13 cellular contexts compared by ENCODE assay signal in genomic region chr22:28027453-28028448, GRCh38.
DNase-seq lines count a peak whose midpoint lies in the region; ATAC-seq and TF ChIP-seq lines count a peak whose summit lies in the region.
"Had no signal": no experiment of that assay in that cellular context is flagged by ENCODE, and none has a peak within 500 bp of the region (broad histone marks: within the 10 kb centered on the region; RNA-seq: fewer than 3 reads in every experiment).

No MANE protein-coding gene starts in this region.

- no peak overlapping the region for H3K27ac Mint-ChIP-seq in CD8-positive, alpha-beta memory T cell
- H3K27ac Mint-ChIP-seq: activated naive CD8-positive, alpha-beta T cell treated with anti-CD3 and anti-CD28 coated beads, Interleukin-2, amount 10 ng/mL, durations not matched to agents 7 days and 5 days had no signal

- peak overlapping the region in 1 of 2 experiments; percentile 79; a peak in 2 of 4 replicates for H3K27ac ChIP-seq in SK-N-SH (ENCODE audit: low read depth in 2 of 2, low read length in 1 of 2)
- H3K27ac ChIP-seq in neural cell (ENCODE audit: low read length): peak overlapping the region; percentile 72
- H3K27ac ChIP-seq in transverse colon: peak overlapping the region in 3 of 4 donors; percentile 13 to 43 (median 25)
- H3K27ac ChIP-seq in CD8-positive, alpha-beta memory T cell (ENCODE audit: low read depth, low read length): no peak overlapping the region

- H3K4me2 ChIP-seq in SK-N-SH: no peak overlapping the region
- no peak overlapping the region for H3K4me2 ChIP-seq in neural cell (ENCODE audit: low read length)

- CTCF ChIA-PET in SK-N-SH (lab: Yijun Ruan, JAX): interaction anchor here (0.6 to 4.4 kb wide), 7 partner anchors 9 to 802 kb away, joined by 3 to 39 read pairs (median 6); no protein-coding TSS in a partner anchor
- CTCF ChIA-PET in CD8-positive, alpha-beta memory T cell (lab: Charles Lee): interaction anchor here (1.0 kb wide), 1 partner anchor 9 kb away, joined by 3 read pairs; no protein-coding TSS in a partner anchor

- H3K9ac ChIP-seq in SK-N-SH (no peak overlapping the region), neural cell (ENCODE audit: low read length) (no peak overlapping the region)

- WGBS in SK-N-SH (ENCODE audit: low lambda C conversion rate): 95% methylated on average over 11 of the region's 13 CpGs
- 29 to 71% methylated on average over 5 to 13 of the region's 13 CpGs for WGBS in transverse colon (ENCODE audit: low coverage in 1 of 2), 2 donors

- H3K27me3 ChIP-seq in SK-N-SH (ENCODE audit: insufficient read depth) (no peaks in the 10 kb centered on the region), neural cell (ENCODE audit: insufficient read depth, low read depth, low read length) (no peaks in the 10 kb centered on the region), transverse colon (no peaks in the 10 kb centered on the region)
- no peaks in the 10 kb centered on the region for H3K27me3 ChIP-seq in CD8-positive, alpha-beta memory T cell (ENCODE audit: insufficient read depth, low read length, poor library complexity, severe bottlenecking)

- peak in 1 of 2 experiments; percentile 67; a peak in 1 of 4 replicates for TF ChIP-seq EP300 in SK-N-SH (IDR thresholded peaks at IDR 0.05; ENCODE audit: borderline replicate concordance in 1 of 2, low read depth in 1 of 2, low read length in 1 of 2)
- TF ChIP-seq EP300 in neural cell (conservative IDR thresholded peaks at IDR 0.05; ENCODE audit: poor library complexity, severe bottlenecking): no peak
- no peak for TF ChIP-seq EP300 in transverse colon (IDR thresholded peaks at IDR 0.05; ENCODE audit: low read depth)

- no peaks in the 10 kb centered on the region for H3K9me3 ChIP-seq in SK-N-SH
- H3K9me3 ChIP-seq in neural cell (ENCODE audit: low read length): no peaks in the 10 kb centered on the region
- H3K9me3 ChIP-seq in transverse colon: no peaks in the 10 kb centered on the region
- no peaks in the 10 kb centered on the region for H3K9me3 ChIP-seq in CD8-positive, alpha-beta memory T cell (ENCODE audit: low read length)

- DNase-seq in SK-N-SH: peak; percentile 52
- DNase-seq in fibroblast of the aortic adventitia (ENCODE audit: low read depth): peak; percentile 47
- no peak for DNase-seq in transverse colon
- no peak for DNase-seq in CD8-positive, alpha-beta memory T cell
- DNase-seq: activated naive CD8-positive, alpha-beta T cell treated with anti-CD3 and anti-CD28 coated beads, Interleukin-2, amount 10 ng/mL, durations not matched to agents 7 days and 5 days; effector CD8-positive, alpha-beta T cell; glutamatergic neuron; NCI-H510A had no signal

- H3K9me2 ChIP-seq in SK-N-SH (no peaks in the 10 kb centered on the region), neural cell (ENCODE audit: insufficient read depth, low read length) (no peaks in the 10 kb centered on the region)

- ATAC-seq in SK-N-SH treated with all-trans-retinoic acid at 6 μM for 48 hours (no peak; the same call in 2 of the 3 replicates), GM21390 (IDR thresholded peaks at IDR 0.05; ENCODE audit: unreplicated experiment) (no peak), GM18858 (IDR thresholded peaks at IDR 0.05; ENCODE audit: unreplicated experiment) (no peak)

- no peak overlapping the region for H2AFZ ChIP-seq in SK-N-SH (ENCODE audit: low read depth)
- H2AFZ ChIP-seq in neural cell (ENCODE audit: low read depth, low read length): no peak overlapping the region

- TF ChIP-seq RAD21 in SK-N-SH (IDR thresholded peaks at IDR 0.05; ENCODE audit: low read length): peak; percentile 24; the same call in 1 of the 2 replicates
- no peak for TF ChIP-seq RAD21 in neural cell (conservative IDR thresholded peaks at IDR 0.05)

- H3F3A ChIP-seq in SK-N-SH (replicated peaks; ENCODE audit: insufficient read depth) (no peaks in the 10 kb centered on the region), neural cell (ENCODE audit: insufficient read depth, low read length, poor library complexity, severe bottlenecking) (no peaks in the 10 kb centered on the region)

- POLR2A ChIA-PET in SK-N-SH (lab: Yijun Ruan, JAX): no interaction called here
- POLR2A ChIA-PET in CD8-positive, alpha-beta memory T cell (lab: Charles Lee): no interaction called here

- H3K27me3 Mint-ChIP-seq in CD8-positive, alpha-beta memory T cell: peaks cover 0 to 6% of the 10 kb centered on the region in 2 donors
- H3K27me3 Mint-ChIP-seq: activated naive CD8-positive, alpha-beta T cell treated with anti-CD3 and anti-CD28 coated beads, Interleukin-2, amount 10 ng/mL, durations not matched to agents 7 days and 5 days had no signal

- H3K9me3 Mint-ChIP-seq in CD8-positive, alpha-beta memory T cell: no peaks in the 10 kb centered on the region
- H3K9me3 Mint-ChIP-seq: activated naive CD8-positive, alpha-beta T cell treated with anti-CD3 and anti-CD28 coated beads, Interleukin-2, amount 10 ng/mL, durations not matched to agents 7 days and 5 days had no signal

- H4K20me1 ChIP-seq in SK-N-SH (ENCODE audit: insufficient read depth) (no peaks in the 10 kb centered on the region), neural cell (ENCODE audit: insufficient read depth) (no peaks in the 10 kb centered on the region)

- TF ChIP-seq CTCF in SK-N-SH (IDR thresholded peaks at IDR 0.05) (no peak), fibroblast of the aortic adventitia (IDR thresholded peaks at IDR 0.05; ENCODE audit: insufficient read depth, low read length) (no peak), neural cell (IDR thresholded peaks at IDR 0.05; ENCODE audit: poor library complexity, severe bottlenecking) (no peak), transverse colon (IDR thresholded peaks at IDR 0.05) (no peak)

- peaks cover 14 to 95% of the 10 kb centered on the region in 2 experiments for H3K4me1 ChIP-seq in SK-N-SH (ENCODE audit: control insufficient read depth in 1 of 2, insufficient read depth in 2 of 2, low read depth in 1 of 2, low read length in 1 of 2)
- peaks cover 0 to 31% (median 20%) of the 10 kb centered on the region in 4 donors for H3K4me1 ChIP-seq in transverse colon
- no peaks in the 10 kb centered on the region for H3K4me1 ChIP-seq in CD8-positive, alpha-beta memory T cell (ENCODE audit: insufficient read depth, low read length)

- H3K4me3 ChIP-seq in SK-N-SH (ENCODE audit: low read depth in 2 of 2, low read length in 1 of 2): no peak overlapping the region
- no peak overlapping the region for H3K4me3 ChIP-seq in fibroblast of the aortic adventitia (ENCODE audit: low read depth, low read length)
- no peak overlapping the region for H3K4me3 ChIP-seq in neural cell (ENCODE audit: low read length)
- no peak overlapping the region for H3K4me3 ChIP-seq in transverse colon
- no peak overlapping the region for H3K4me3 ChIP-seq in CD8-positive, alpha-beta memory T cell (ENCODE audit: low read length)
- H3K4me3 ChIP-seq: lung had no signal

- H3K36me3 ChIP-seq in SK-N-SH (replicated peaks in 1 of 2; ENCODE audit: control insufficient read depth in 1 of 2, insufficient read depth in 2 of 2, low read length in 1 of 2) (no peaks in the 10 kb centered on the region), neural cell (ENCODE audit: insufficient read depth, low read length) (peaks cover 5% of the 10 kb centered on the region), transverse colon (no peaks in the 10 kb centered on the region)
- no peaks in the 10 kb centered on the region for H3K36me3 ChIP-seq in CD8-positive, alpha-beta memory T cell (ENCODE audit: insufficient read depth, low read length)

- no peaks in the 10 kb centered on the region for H3K4me1 Mint-ChIP-seq in CD8-positive, alpha-beta memory T cell
- H3K4me1 Mint-ChIP-seq: activated naive CD8-positive, alpha-beta T cell treated with anti-CD3 and anti-CD28 coated beads, Interleukin-2, amount 10 ng/mL, durations not matched to agents 7 days and 5 days had no signal

- H3K4me3 Mint-ChIP-seq in CD8-positive, alpha-beta memory T cell: no peak overlapping the region
- H3K4me3 Mint-ChIP-seq: activated naive CD8-positive, alpha-beta T cell treated with anti-CD3 and anti-CD28 coated beads, Interleukin-2, amount 10 ng/mL, durations not matched to agents 7 days and 5 days had no signal

- H3K79me2 ChIP-seq in SK-N-SH (ENCODE audit: insufficient read depth): no peaks in the 10 kb centered on the region
- H3K79me2 ChIP-seq in neural cell (replicated peaks; ENCODE audit: insufficient read depth, low read length): no peaks in the 10 kb centered on the region

- no peak for TF ChIP-seq POLR2A in transverse colon (IDR thresholded peaks at IDR 0.05)

- H3K36me3 Mint-ChIP-seq in CD8-positive, alpha-beta memory T cell: no peaks in the 10 kb centered on the region
- H3K36me3 Mint-ChIP-seq: activated naive CD8-positive, alpha-beta T cell treated with anti-CD3 and anti-CD28 coated beads, Interleukin-2, amount 10 ng/mL, durations not matched to agents 7 days and 5 days had no signal

- intact Hi-C loops in transverse colon (cut with DNase I; ENCODE audit: low total_unique reads): no loop called here

- in situ Hi-C loops in transverse colon (cut with MboI; ENCODE audit: low pct_ligation_motif_present in 1 of 4, low pct_unique_long_range_greater_than_20kb in 1 of 4, low sequenced_read_pairs in 3 of 4): loop anchor here in 3 of 4 donors (10.0 to 25.0 kb wide), 2 partner anchors 567 to 810 kb away; no protein-coding TSS in a partner anchor

TF ChIP-seq in SK-N-SH, 30 proteins besides CTCF, POLR2A, EP300 and RAD21 (continues in another document):
- TF ChIP-seq FOXJ3 (CRISPR knock-in tag; IDR thresholded peaks at IDR 0.05) (peak; percentile 70), RXRA (IDR thresholded peaks at IDR 0.05; ENCODE audit: borderline replicate concordance, low read depth) (no peak), GATA2 (CRISPR knock-in tag; IDR thresholded peaks at IDR 0.05) (peak; percentile 70)

TF ChIP-seq in neural cell, 6 proteins besides CTCF, POLR2A, EP300 and RAD21 (continues in another document):
- TF ChIP-seq POLR2AphosphoS5 (IDR thresholded peaks at IDR 0.05): no peak
- TF ChIP-seq EZH2 (IDR thresholded peaks at IDR 0.05; ENCODE audit: borderline replicate concordance, insufficient read depth, low read length, poor library complexity, severe bottlenecking): no peak
- TF ChIP-seq SMC3 (conservative IDR thresholded peaks at IDR 0.05; ENCODE audit: poor library complexity): no peak

Comparison
In these comparisons a context has a peak if more than half of its experiments do, and no peak if none do; other contexts are left out.
1. DNase-seq: peak in SK-N-SH (single experiment) and fibroblast of the aortic adventitia (single experiment); none in transverse colon (single experiment) and CD8-positive, alpha-beta memory T cell (0 of 5).